Comparison of ENCODE assay signal across 24 cellular contexts in genomic region chr6:138569554-138569953, GRCh38.
"Had no signal": no experiment of that assay in that cellular context is flagged by ENCODE, and none has a peak within 500 bp of the region (broad histone marks: within the 10 kb centered on the region; RNA-seq: fewer than 3 reads in every experiment).

No MANE protein-coding gene starts in this region.

- DNase-seq: activated CD4-positive, alpha-beta T cell treated with anti-CD3 and anti-CD28 coated beads for 36 hours; activated CD4-positive, alpha-beta T cell treated with anti-CD3 and anti-CD28 coated beads, Interleukin-2, amount 50 U/mL, for 48 hours; activated gamma-delta T cell treated with Interleukin-2 at 50 U/mL for 16 hours; activated T-cell treated with anti-CD3 and anti-CD28 coated beads for 4 hours; adrenal gland; dermis blood vessel endothelial cell; effector memory CD8-positive, alpha-beta T cell; foreskin keratinocyte; hippocampal formation; occipital lobe; posterior cingulate gyrus; right cardiac atrium; stimulated activated CD4-positive, alpha-beta T cell treated with anti-CD3 and anti-CD28 coated beads, Interleukin-15, amount 100 ng/mL, for 24 hours; stimulated activated CD4-positive, alpha-beta T cell treated with anti-CD3 and anti-CD28 coated beads, Interleukin-2, amount 100 ng/mL, for 48 hours; stimulated activated naive CD8-positive, alpha-beta T cell treated with anti-CD3 and anti-CD28 coated beads, Interleukin-15, amount 100 ng/mL, for 72 hours; SW 1271; T-helper 2 cell; trophoblast cell had no signal

- ATAC-seq: activated CD4-positive, alpha-beta T cell treated with anti-CD3 and anti-CD28 coated beads for 36 hours; activated naive CD4-positive, alpha-beta T cell treated with anti-CD3 and anti-CD28 coated beads, Interleukin-2, amount 50 U/mL, for 72 hours; effector memory CD8-positive, alpha-beta T cell; foreskin keratinocyte; natural killer cell treated with Interleukin-12 subunit alpha and Interleukin-12 subunit beta and Interleukin-15 and Interleukin-18, amount 100 ng/mL, for 72 hours; right cardiac atrium; stimulated activated naive CD8-positive, alpha-beta T cell treated with anti-CD3 and anti-CD28 coated beads, Interleukin-15, amount 100 ng/mL, for 72 hours; WTC11 had no signal

- H3K9me3 ChIP-seq: adrenal gland, suprapubic skin had no signal

- H3K36me3 ChIP-seq: adrenal gland, suprapubic skin had no signal

- H3K4me3 ChIP-seq: adrenal gland, skin epidermis, suprapubic skin had no signal

- H3K4me1 ChIP-seq: foreskin keratinocyte had no signal

- H3K27me3 ChIP-seq: foreskin keratinocyte, suprapubic skin had no signal

- H3K27ac ChIP-seq: adrenal gland, epithelial cell of prostate, foreskin keratinocyte, suprapubic skin had no signal
